10 cellular contexts compared by ENCODE assay signal in the genomic region with DNA sequence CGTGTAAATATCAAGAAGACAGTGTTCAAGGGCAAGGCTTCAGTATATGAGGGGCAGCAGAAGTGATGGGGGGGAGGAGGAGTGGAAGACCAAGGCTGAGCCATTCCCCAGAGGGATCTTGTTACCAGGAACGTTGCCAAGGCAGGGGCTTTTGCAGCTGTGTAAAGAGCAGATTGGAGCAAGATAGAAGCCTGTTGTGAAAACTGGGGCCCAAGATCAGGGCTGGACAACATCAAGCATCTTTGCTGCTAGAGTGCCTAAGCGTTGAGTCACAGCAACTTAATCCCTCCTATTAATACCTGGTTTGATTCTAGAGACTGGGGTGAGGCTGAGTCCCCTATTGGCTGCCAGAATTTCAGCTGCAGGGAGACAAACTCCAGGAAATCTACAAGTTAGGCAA. TPM values are rescaled to one million over a fixed set of nuclear protein-coding genes. Genes with fewer than 3 reads are reported as not detected.
DNase-seq lines count a peak whose midpoint lies in the region; ATAC-seq lines count a peak whose summit lies in the region.
"Had no signal": no experiment of that assay in that cellular context is flagged by ENCODE, and none has a peak within 500 bp of the region (broad histone marks: within the 10 kb centered on the region; RNA-seq: fewer than 3 reads in every experiment).

No MANE protein-coding gene starts in this region.

- H3K4me3 Mint-ChIP-seq in activated naive CD8-positive, alpha-beta T cell treated with anti-CD3 and anti-CD28 coated beads for 36 hours = no peak overlapping the region
- H3K4me3 Mint-ChIP-seq in activated naive CD8-positive, alpha-beta T cell treated with anti-CD3 and anti-CD28 coated beads, Interleukin-2, amount 50 U/mL, for 24 hours = no peak overlapping the region
- H3K4me3 Mint-ChIP-seq in stimulated activated memory B cell treated with anti-CD40 and anti-IgM and Interleukin-4, amounts not matched to agents 10 μg/mL and 1 μg/mL and 100 μg/mL, for 72 hours = no peak overlapping the region
- H3K4me3 Mint-ChIP-seq: effector memory CD8-positive, alpha-beta T cell had no signal

- peaks cover 10% of the 10 kb centered on the region for H3K36me3 Mint-ChIP-seq in activated naive CD8-positive, alpha-beta T cell treated with anti-CD3 and anti-CD28 coated beads for 36 hours
- H3K36me3 Mint-ChIP-seq in activated naive CD8-positive, alpha-beta T cell treated with anti-CD3 and anti-CD28 coated beads, Interleukin-2, amount 50 U/mL, for 24 hours (ENCODE audit: low read depth) = peaks cover 6% of the 10 kb centered on the region
- peaks cover 7% of the 10 kb centered on the region for H3K36me3 Mint-ChIP-seq in stimulated activated memory B cell treated with anti-CD40 and anti-IgM and Interleukin-4, amounts not matched to agents 10 μg/mL and 1 μg/mL and 100 μg/mL, for 72 hours

- H3K27me3 Mint-ChIP-seq in activated naive CD8-positive, alpha-beta T cell treated with anti-CD3 and anti-CD28 coated beads for 36 hours = no peaks in the 10 kb centered on the region
- no peaks in the 10 kb centered on the region for H3K27me3 Mint-ChIP-seq in activated naive CD8-positive, alpha-beta T cell treated with anti-CD3 and anti-CD28 coated beads, Interleukin-2, amount 50 U/mL, for 24 hours
- H3K27me3 Mint-ChIP-seq in stimulated activated memory B cell treated with anti-CD40 and anti-IgM and Interleukin-4, amounts not matched to agents 10 μg/mL and 1 μg/mL and 100 μg/mL, for 72 hours = no peaks in the 10 kb centered on the region
- H3K27me3 Mint-ChIP-seq: effector memory CD8-positive, alpha-beta T cell had no signal

- no peak for ATAC-seq in activated naive CD8-positive, alpha-beta T cell treated with anti-CD3 and anti-CD28 coated beads, Interleukin-2, amount 50 U/mL, for 24 hours
- peak; percentile 95 for ATAC-seq in esophagus mucosa
- no peak for ATAC-seq in stimulated activated memory B cell treated with anti-CD40 and anti-IgM and Interleukin-4, amounts not matched to agents 10 μg/mL and 1 μg/mL and 100 μg/mL, for 72 hours
- ATAC-seq in HG03175 (IDR thresholded peaks at IDR 0.05; ENCODE audit: unreplicated experiment) = no peak
- ATAC-seq: effector memory CD8-positive, alpha-beta T cell had no signal

- no peak for DNase-seq in activated naive CD8-positive, alpha-beta T cell treated with anti-CD3 and anti-CD28 coated beads for 36 hours
- DNase-seq in activated naive CD8-positive, alpha-beta T cell treated with anti-CD3 and anti-CD28 coated beads, Interleukin-2, amount 50 U/mL, for 24 hours = no peak
- DNase-seq in NCI-H82 treated with DMSO at 0.1 percent for 48 hours (lab: John Stamatoyannopoulos, UW; ENCODE audit: unreplicated experiment) (peak; percentile 61), T-helper 9 cell (no peak), NCI-H2196 treated with DMSO at 0.1 percent for 48 hours (lab: John Stamatoyannopoulos, UW; ENCODE audit: unreplicated experiment) (no peak)
- DNase-seq: effector memory CD8-positive, alpha-beta T cell; KG1 had no signal

- H3K27ac Mint-ChIP-seq in activated naive CD8-positive, alpha-beta T cell treated with anti-CD3 and anti-CD28 coated beads for 36 hours = peak overlapping the region; percentile 39
- H3K27ac Mint-ChIP-seq in activated naive CD8-positive, alpha-beta T cell treated with anti-CD3 and anti-CD28 coated beads, Interleukin-2, amount 50 U/mL, for 24 hours = no peak overlapping the region
- peak overlapping the region; percentile 76 for H3K27ac Mint-ChIP-seq in stimulated activated memory B cell treated with anti-CD40 and anti-IgM and Interleukin-4, amounts not matched to agents 10 μg/mL and 1 μg/mL and 100 μg/mL, for 72 hours

- H3K9me3 Mint-ChIP-seq in activated naive CD8-positive, alpha-beta T cell treated with anti-CD3 and anti-CD28 coated beads for 36 hours = peaks cover 6% of the 10 kb centered on the region
- peaks cover 7% of the 10 kb centered on the region for H3K9me3 Mint-ChIP-seq in activated naive CD8-positive, alpha-beta T cell treated with anti-CD3 and anti-CD28 coated beads, Interleukin-2, amount 50 U/mL, for 24 hours
- H3K9me3 Mint-ChIP-seq in stimulated activated memory B cell treated with anti-CD40 and anti-IgM and Interleukin-4, amounts not matched to agents 10 μg/mL and 1 μg/mL and 100 μg/mL, for 72 hours = peaks cover 6% of the 10 kb centered on the region

- peaks cover 32% of the 10 kb centered on the region for H3K4me1 Mint-ChIP-seq in activated naive CD8-positive, alpha-beta T cell treated with anti-CD3 and anti-CD28 coated beads for 36 hours
- H3K4me1 Mint-ChIP-seq in activated naive CD8-positive, alpha-beta T cell treated with anti-CD3 and anti-CD28 coated beads, Interleukin-2, amount 50 U/mL, for 24 hours = peaks cover 40% of the 10 kb centered on the region
- peaks cover 53% of the 10 kb centered on the region for H3K4me1 Mint-ChIP-seq in stimulated activated memory B cell treated with anti-CD40 and anti-IgM and Interleukin-4, amounts not matched to agents 10 μg/mL and 1 μg/mL and 100 μg/mL, for 72 hours

RNA-seq across cellular contexts. Expression of a gene that starts 18.4 kb away (rescaled TPM):
- 10 to 100 TPM; 33.8 to 34.5 TPM for total RNA-seq in activated naive CD8-positive, alpha-beta T cell treated with anti-CD3 and anti-CD28 coated beads for 36 hours
- total RNA-seq in esophagus mucosa = 18.2 TPM
